In genomic region chr5:33491941-33492340, GRCh38 we compare ENCODE assay signal across 16 cellular contexts. TPM values are rescaled to one million over a fixed set of nuclear protein-coding genes. Genes with fewer than 3 reads are reported as not detected.
DNase-seq lines count a peak whose midpoint lies in the region; ATAC-seq and TF ChIP-seq lines count a peak whose summit lies in the region.
"Had no signal": no experiment of that assay in that cellular context is flagged by ENCODE, and none has a peak within 500 bp of the region (broad histone marks: within the 10 kb centered on the region; RNA-seq: fewer than 3 reads in every experiment).

No MANE protein-coding gene starts in this region.

- H3K27me3 Mint-ChIP-seq in nephron (ENCODE audit: low read depth) = no peaks in the 10 kb centered on the region

- TF ChIP-seq CTCF in BJ (IDR thresholded peaks at IDR 0.05; ENCODE audit: insufficient read depth, low read depth, low read length) (no peak), fibroblast of the aortic adventitia (IDR thresholded peaks at IDR 0.05; ENCODE audit: insufficient read depth, low read length) (no peak), nephron (IDR thresholded peaks at IDR 0.05; ENCODE audit: unreplicated experiment in 3 of 3) (no peak), lower leg skin (IDR thresholded peaks at IDR 0.05) (no peak)

- H3K27me3 ChIP-seq in BJ (ENCODE audit: control insufficient read depth, insufficient read depth, low read length) = no peaks in the 10 kb centered on the region
- H3K27me3 ChIP-seq: MG63 had no signal

- no peaks in the 10 kb centered on the region for H3K9me3 Mint-ChIP-seq in nephron

- peak overlapping the region in 2 of 3 experiments; percentile 11 to 38 for H3K27ac Mint-ChIP-seq in nephron

- TF ChIP-seq POLR2A in lower leg skin (IDR thresholded peaks at IDR 0.05) = no peak

- CTCF ChIA-PET in BJ (lab: Yijun Ruan, JAX) = interaction anchor here (1.6 to 2.6 kb wide), 2 partner anchors 14 to 441 kb away, joined by 3 to 5 read pairs; no protein-coding TSS in a partner anchor

- intact Hi-C loops in lower leg skin (cut with DNase I; ENCODE audit: low total_unique reads) (no loop called here), Right ventricle myocardium superior (cut with DNase I) (no loop called here)

- H3K4me1 Mint-ChIP-seq in nephron = peaks cover 6% of the 10 kb centered on the region

- POLR2A ChIA-PET in BJ (lab: Charles Lee) = interaction anchor here (0.5 kb wide), 1 partner anchor 732 kb away, joined by 4 read pairs; no protein-coding TSS in a partner anchor

- in situ Hi-C loops in SK-MEL-5 (cut with HindIII; ENCODE audit: low pct_unique_long_range_greater_than_20kb, low sequenced_read_pairs) = no loop called here

- peaks cover 3% of the 10 kb centered on the region for H3K36me3 Mint-ChIP-seq in nephron (ENCODE audit: low read depth)

- H3K36me3 ChIP-seq in BJ (ENCODE audit: control insufficient read depth, insufficient read depth, low read length) = no peaks in the 10 kb centered on the region
- H3K36me3 ChIP-seq: MG63 had no signal

- H3K4me3 Mint-ChIP-seq in nephron = no peak overlapping the region

- H3K4me3 ChIP-seq in BJ (ENCODE audit: low read depth, low read length) = no peak overlapping the region
- H3K4me3 ChIP-seq in fibroblast of the aortic adventitia (ENCODE audit: low read depth, low read length) = no peak overlapping the region
- H3K4me3 ChIP-seq in lower leg skin (ENCODE audit: low read depth, poor library complexity, severe bottlenecking) = no peak overlapping the region
- H3K4me3 ChIP-seq: GM12878, MG63 had no signal

- ATAC-seq in Right ventricle myocardium superior (ENCODE audit: poor library complexity) = no peak
- ATAC-seq: GM12878, Right ventricle myocardium inferior, SK-N-SH treated with all-trans-retinoic acid at 6 μM for 48 hours had no signal

- DNase-seq in BJ (ENCODE audit: low read depth) (peak; percentile 24), SK-MEL-5 (ENCODE audit: low read depth, low spot score) (peak; percentile 78), fibroblast of the aortic adventitia (ENCODE audit: low read depth) (peak; percentile 20), germinal center (ENCODE audit: low spot score) (no peak), lower leg skin (ENCODE audit: low spot score in 2 of 2) (no peak), NCI-H2029 treated with DMSO at 0.1 percent for 48 hours (lab: John Stamatoyannopoulos, UW) (no peak), Right ventricle myocardium superior (no peak)
- DNase-seq: MG63, NCI-H1092 treated with DMSO at 0.1 percent for 48 hours, NCI-H1694, NCI-H446 treated with DMSO at 0.1 percent for 48 hours, NCI-H774 had no signal

RNA-seq across cellular contexts. Expression of gene TARS1, which starts 51.2 kb away (rescaled TPM):
- polyA plus RNA-seq in BJ (2011; rRNA removed) = 121 and 228 TPM in 2 replicates
- polyA minus RNA-seq in BJ (2011; rRNA and poly(A)+ RNA removed) = 73.8 and 93.2 TPM in 2 replicates
- 573 and 595 TPM in 2 replicates for total RNA-seq in SK-MEL-5 (2014; rRNA removed; shearing (Covaris generic))
- 343 and 445 TPM in 2 replicates for polyA plus RNA-seq in SK-MEL-5 (2015; cell fraction: cytosol; rRNA removed)
- polyA plus RNA-seq in SK-MEL-5 (2015; cell fraction: nucleus; rRNA removed) = 266 and 402 TPM in 2 replicates
- total RNA-seq in fibroblast of the aortic adventitia (ENCODE audit: low replicate concordance) = 328 and 432 TPM in 2 replicates
- total RNA-seq in lower leg skin = 10 to 100 TPM; 29.3 to 40.4 (median 38.9) TPM
- total RNA-seq in Right ventricle myocardium superior = 63.4 TPM

Comparison
In these comparisons a context has a peak if more than half of its experiments do, and no peak if none do; other contexts are left out.
1. DNase-seq: peak in BJ (single experiment), SK-MEL-5 (single experiment) and fibroblast of the aortic adventitia (single experiment); none in germinal center (single experiment), lower leg skin (0 of 2), NCI-H2029 treated with DMSO at 0.1 percent for 48 hours (single experiment) and Right ventricle myocardium superior (single experiment).